In the genomic region with DNA sequence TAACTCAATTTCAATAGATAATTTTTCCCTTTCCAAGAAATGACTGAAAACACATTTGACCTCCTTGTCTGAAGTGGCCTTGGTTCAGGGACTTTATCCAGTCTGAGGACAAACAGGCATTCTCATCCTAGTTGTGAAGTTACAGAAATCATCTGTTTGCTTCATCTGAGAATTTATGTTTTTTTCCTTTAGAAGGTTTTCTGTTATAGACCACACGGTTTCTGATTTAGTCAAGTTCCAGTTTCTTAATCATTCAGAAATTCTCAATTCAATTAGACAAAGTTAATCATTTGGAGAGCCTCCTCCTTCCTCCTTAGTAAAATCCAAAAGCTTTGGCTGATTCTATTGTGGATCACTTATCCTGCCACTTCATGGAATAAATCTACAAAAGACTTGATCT, we compare ENCODE assay signal across 2 cellular contexts.
TF ChIP-seq lines count a peak whose summit lies in the region.

No MANE protein-coding gene starts in this region.

TF ChIP-seq in HepG2, 621 proteins besides CTCF, POLR2A, EP300 and RAD21 (continued from another document):
- no peak for TF ChIP-seq MXI1 (IDR thresholded peaks at IDR 0.05; ENCODE audit: borderline replicate concordance, low read depth, low read length)

TF ChIP-seq in SK-N-SH treated with all-trans-retinoic acid at 6 μM for 48 hours, 23 proteins besides CTCF, POLR2A, EP300 and RAD21 (continued from another document):
- TF ChIP-seq, protein P1, sequence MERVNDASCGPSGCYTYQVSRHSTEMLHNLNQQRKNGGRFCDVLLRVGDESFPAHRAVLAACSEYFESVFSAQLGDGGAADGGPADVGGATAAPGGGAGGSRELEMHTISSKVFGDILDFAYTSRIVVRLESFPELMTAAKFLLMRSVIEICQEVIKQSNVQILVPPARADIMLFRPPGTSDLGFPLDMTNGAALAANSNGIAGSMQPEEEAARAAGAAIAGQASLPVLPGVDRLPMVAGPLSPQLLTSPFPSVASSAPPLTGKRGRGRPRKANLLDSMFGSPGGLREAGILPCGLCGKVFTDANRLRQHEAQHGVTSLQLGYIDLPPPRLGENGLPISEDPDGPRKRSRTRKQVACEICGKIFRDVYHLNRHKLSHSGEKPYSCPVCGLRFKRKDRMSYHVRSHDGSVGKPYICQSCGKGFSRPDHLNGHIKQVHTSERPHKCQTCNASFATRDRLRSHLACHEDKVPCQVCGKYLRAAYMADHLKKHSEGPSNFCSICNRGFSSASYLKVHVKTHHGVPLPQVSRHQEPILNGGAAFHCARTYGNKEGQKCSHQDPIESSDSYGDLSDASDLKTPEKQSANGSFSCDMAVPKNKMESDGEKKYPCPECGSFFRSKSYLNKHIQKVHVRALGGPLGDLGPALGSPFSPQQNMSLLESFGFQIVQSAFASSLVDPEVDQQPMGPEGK (CRISPR knock-in tag; IDR thresholded peaks at IDR 0.05; ENCODE audit: borderline replicate concordance), result no peak
- TF ChIP-seq CSDC2 (CRISPR knock-in tag; IDR thresholded peaks at IDR 0.05), result no peak
- TF ChIP-seq ZNF565 (CRISPR knock-in tag; conservative IDR thresholded peaks at IDR 0.05; ENCODE audit: low read depth), result no peak
- no peak for TF ChIP-seq ESRRG (CRISPR knock-in tag; IDR thresholded peaks at IDR 0.05)
- TF ChIP-seq SNAI2 (CRISPR knock-in tag; IDR thresholded peaks at IDR 0.05), result no peak
- TF ChIP-seq TOX (CRISPR knock-in tag; IDR thresholded peaks at IDR 0.05; ENCODE audit: borderline replicate concordance), result no peak
- no peak for TF ChIP-seq ISL1 (CRISPR knock-in tag; IDR thresholded peaks at IDR 0.05)
- no peak for TF ChIP-seq RARB (CRISPR knock-in tag; IDR thresholded peaks at IDR 0.05)
- no peak for TF ChIP-seq PPARA (CRISPR knock-in tag; IDR thresholded peaks at IDR 0.05; ENCODE audit: borderline replicate concordance)
- no peak for TF ChIP-seq ARNTL (CRISPR knock-in tag; IDR thresholded peaks at IDR 0.05; ENCODE audit: borderline replicate concordance, low read depth)
- TF ChIP-seq GLIS3 (CRISPR knock-in tag; IDR thresholded peaks at IDR 0.05), result no peak
